1 cellular context compared by ENCODE assay signal in genomic region chr15:62068071-62068786, GRCh38.
A peak's percentile ranks its signal among the peaks of the same experiment; 100 is the strongest.
TF ChIP-seq lines count a peak whose summit lies in the region.

No MANE protein-coding gene starts in this region.

TF ChIP-seq in SK-N-SH, 30 proteins besides CTCF, POLR2A, EP300 and RAD21 (continued from another document):
- TF ChIP-seq, protein P1, sequence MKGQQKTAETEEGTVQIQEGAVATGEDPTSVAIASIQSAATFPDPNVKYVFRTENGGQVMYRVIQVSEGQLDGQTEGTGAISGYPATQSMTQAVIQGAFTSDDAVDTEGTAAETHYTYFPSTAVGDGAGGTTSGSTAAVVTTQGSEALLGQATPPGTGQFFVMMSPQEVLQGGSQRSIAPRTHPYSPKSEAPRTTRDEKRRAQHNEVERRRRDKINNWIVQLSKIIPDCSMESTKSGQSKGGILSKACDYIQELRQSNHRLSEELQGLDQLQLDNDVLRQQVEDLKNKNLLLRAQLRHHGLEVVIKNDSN (IDR thresholded peaks at IDR 0.05; ENCODE audit: borderline replicate concordance, low read depth), result 0 out of 2 replicates have a peak, but pooled peaks have one; percentile 5
- no peak for TF ChIP-seq NFIC (IDR thresholded peaks at IDR 0.05; ENCODE audit: borderline replicate concordance)
- TF ChIP-seq, protein P2, sequence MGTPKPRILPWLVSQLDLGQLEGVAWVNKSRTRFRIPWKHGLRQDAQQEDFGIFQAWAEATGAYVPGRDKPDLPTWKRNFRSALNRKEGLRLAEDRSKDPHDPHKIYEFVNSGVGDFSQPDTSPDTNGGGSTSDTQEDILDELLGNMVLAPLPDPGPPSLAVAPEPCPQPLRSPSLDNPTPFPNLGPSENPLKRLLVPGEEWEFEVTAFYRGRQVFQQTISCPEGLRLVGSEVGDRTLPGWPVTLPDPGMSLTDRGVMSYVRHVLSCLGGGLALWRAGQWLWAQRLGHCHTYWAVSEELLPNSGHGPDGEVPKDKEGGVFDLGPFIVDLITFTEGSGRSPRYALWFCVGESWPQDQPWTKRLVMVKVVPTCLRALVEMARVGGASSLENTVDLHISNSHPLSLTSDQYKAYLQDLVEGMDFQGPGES (IDR thresholded peaks at IDR 0.05; ENCODE audit: low read depth, low read length), result no peak
- no peak for TF ChIP-seq ELF1 (IDR thresholded peaks at IDR 0.05)
- no peak for TF ChIP-seq MEF2A (IDR thresholded peaks at IDR 0.05; ENCODE audit: borderline replicate concordance, low read depth)
- no peak for TF ChIP-seq CHD2 (IDR thresholded peaks at IDR 0.05; ENCODE audit: low read length, partially characterized antibody)
- 0 out of 2 replicates have a peak, but pooled peaks have one; percentile 31 for TF ChIP-seq MXI1 (IDR thresholded peaks at IDR 0.05; ENCODE audit: low read depth, low read length)
- no peak for TF ChIP-seq FOSL2 (IDR thresholded peaks at IDR 0.05; ENCODE audit: borderline replicate concordance, low read depth)
- TF ChIP-seq GABPA (IDR thresholded peaks at IDR 0.05; ENCODE audit: low read depth), result no peak
- TF ChIP-seq MAX (IDR thresholded peaks at IDR 0.05; ENCODE audit: low read depth), result peak; percentile 54; the same call in 1 of the 2 replicates
